Comparison of ENCODE assay signal across 23 cellular contexts in the genomic region with DNA sequence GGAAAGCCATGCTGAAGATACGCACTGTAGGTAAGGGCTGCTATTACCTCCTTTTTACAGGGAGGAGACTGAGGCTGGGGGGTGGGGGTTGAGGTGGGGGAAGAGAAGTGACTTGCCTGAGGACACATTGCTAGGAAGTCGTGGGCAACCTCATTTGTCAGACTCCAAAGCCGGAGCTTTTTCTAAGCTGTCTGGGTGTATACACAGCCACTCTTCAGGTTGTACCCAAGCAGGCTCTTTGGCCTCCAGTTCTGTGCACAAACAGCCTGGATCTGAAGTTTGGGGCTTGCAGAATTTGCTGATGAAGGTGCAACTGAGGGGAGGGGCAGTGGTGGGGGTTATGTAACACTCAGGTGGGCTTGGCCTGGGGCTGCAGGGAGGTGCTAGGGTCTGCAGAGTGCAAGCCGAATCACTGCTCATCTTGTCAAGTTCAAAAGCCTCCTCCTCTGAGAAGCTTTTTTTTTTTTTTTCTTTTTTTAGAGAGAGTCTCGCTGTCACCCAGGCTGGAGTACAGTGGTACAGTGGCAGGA. TPM values are rescaled to one million over a fixed set of nuclear protein-coding genes. Genes with fewer than 3 reads are reported as not detected.
"Had no signal": no experiment of that assay in that cellular context is flagged by ENCODE, and none has a peak within 500 bp of the region (broad histone marks: within the 10 kb centered on the region; RNA-seq: fewer than 3 reads in every experiment).

No MANE protein-coding gene starts in this region.

- H3K9me3 Mint-ChIP-seq: dendritic cell treated with granulocyte-macrophage colony-stimulating factor and Interleukin-4, amounts not matched to agents 40 ng/mL and 50 ng/mL, for 4 days; immature natural killer cell; mesothelial cell of epicardium; naive B cell; nephron; neural progenitor cell; stimulated activated effector memory CD8-positive, alpha-beta T cell treated with anti-CD3 and anti-CD28 coated beads, Interleukin-12 subunit alpha, Interleukin-12 subunit beta, amount 100 ng/mL, for 72 hours had no signal

- H3K4me3 ChIP-seq: esophagus squamous epithelium, lower lobe of right lung, mucosa of descending colon, neural progenitor cell, prostate gland, right atrium auricular region, smooth muscle cell, stomach, testis, tibial artery, vagina had no signal

- DNase-seq: esophagus squamous epithelium, foreskin melanocyte had no signal

- H3K27me3 ChIP-seq: right atrium auricular region, testis, tibial artery, vagina had no signal

- H3K27ac ChIP-seq: esophagus squamous epithelium, lower lobe of right lung, neural progenitor cell, parathyroid adenoma, prostate gland, right atrium auricular region, stomach, testis, vagina had no signal

- H3K36me3 ChIP-seq: esophagus squamous epithelium, lower lobe of right lung, neural progenitor cell, prostate gland, right atrium auricular region, stomach, tibial artery, vagina had no signal

- H3K4me1 ChIP-seq: neural progenitor cell, parathyroid adenoma, prostate gland had no signal

- H3K27ac Mint-ChIP-seq: dendritic cell treated with granulocyte-macrophage colony-stimulating factor and Interleukin-4, amounts not matched to agents 40 ng/mL and 50 ng/mL, for 4 days; immature natural killer cell; mesothelial cell of epicardium; neural progenitor cell; stimulated activated effector memory CD8-positive, alpha-beta T cell treated with anti-CD3 and anti-CD28 coated beads, Interleukin-12 subunit alpha, Interleukin-12 subunit beta, amount 100 ng/mL, for 72 hours had no signal

- H3K4me1 Mint-ChIP-seq: immature natural killer cell had no signal

- H3K4me3 Mint-ChIP-seq: dendritic cell treated with granulocyte-macrophage colony-stimulating factor and Interleukin-4, amounts not matched to agents 40 ng/mL and 50 ng/mL, for 4 days; immature natural killer cell; mesothelial cell of epicardium; nephron; neural progenitor cell; stimulated activated effector memory CD8-positive, alpha-beta T cell treated with anti-CD3 and anti-CD28 coated beads, Interleukin-12 subunit alpha, Interleukin-12 subunit beta, amount 100 ng/mL, for 72 hours had no signal

- H3K9ac ChIP-seq: neural progenitor cell, parathyroid adenoma had no signal

- H3K9me3 ChIP-seq: esophagus squamous epithelium, lower lobe of right lung, mucosa of descending colon, prostate gland, right atrium auricular region, stomach, testis, tibial artery, vagina had no signal

- H3K36me3 Mint-ChIP-seq: immature natural killer cell; naive B cell; neural progenitor cell; stimulated activated effector memory CD8-positive, alpha-beta T cell treated with anti-CD3 and anti-CD28 coated beads, Interleukin-12 subunit alpha, Interleukin-12 subunit beta, amount 100 ng/mL, for 72 hours had no signal

RNA-seq across cellular contexts. Expression of gene TINAGL1, which starts 16.9 kb away (rescaled TPM):
- polyA plus RNA-seq: immature natural killer cell had no signal

RNA-seq across cellular contexts. Expression of gene HCRTR1, which starts 24.3 kb away (rescaled TPM):
- total RNA-seq: epithelial cell of proximal tubule, lower lobe of right lung, mucosa of descending colon, osteoblast, prostate gland, stomach, ureter, vagina had no signal
- polyA plus RNA-seq: immature natural killer cell, keratinocyte, smooth muscle cell, stomach had no signal
